In genomic region chr6:137768935-137769334, GRCh38 we compare ENCODE assay signal across 23 cellular contexts.
DNase-seq lines count a peak whose midpoint lies in the region; ATAC-seq and TF ChIP-seq lines count a peak whose summit lies in the region.
"Had no signal": no experiment of that assay in that cellular context is flagged by ENCODE, and none has a peak within 500 bp of the region (broad histone marks: within the 10 kb centered on the region; RNA-seq: fewer than 3 reads in every experiment).

No MANE protein-coding gene starts in this region.

- TF ChIP-seq CTCF in CD4-positive, alpha-beta T cell (IDR thresholded peaks at IDR 0.05): no peak
- TF ChIP-seq CTCF in OCI-LY3 (IDR thresholded peaks at IDR 0.05; ENCODE audit: low read depth, low read length) (no peak), epithelial cell of esophagus (IDR thresholded peaks at IDR 0.05; ENCODE audit: insufficient read depth, low read depth, low read length, missing control alignments) (no peak)

- POLR2A ChIA-PET in CD4-positive, alpha-beta T cell (lab: Charles Lee): no interaction called here

- H3K79me2 ChIP-seq in ACC112 (ENCODE audit: control insufficient read depth, insufficient read depth, low read length, unreplicated experiment) (no peaks in the 10 kb centered on the region), OCI-LY3 (ENCODE audit: low read length) (no peaks in the 10 kb centered on the region)

- no peaks in the 10 kb centered on the region for H3K9me3 Mint-ChIP-seq in CD4-positive, alpha-beta T cell

- H3K27me3 Mint-ChIP-seq in CD4-positive, alpha-beta T cell: no peaks in the 10 kb centered on the region

- no peak overlapping the region for H3K9ac ChIP-seq in OCI-LY3 (ENCODE audit: low read length)

- no peaks in the 10 kb centered on the region for H3K36me3 Mint-ChIP-seq in CD4-positive, alpha-beta T cell (ENCODE audit: low read depth)
- H3K36me3 Mint-ChIP-seq: mesothelial cell of epicardium had no signal

- ATAC-seq in CD4-positive, alpha-beta T cell (ENCODE audit: poor library complexity): no peak
- ATAC-seq: HCT116 had no signal

- H3K4me3 ChIP-seq in ACC112 (ENCODE audit: low read depth, low read length) (no peak overlapping the region), OCI-LY3 (ENCODE audit: low read length) (no peak overlapping the region), epithelial cell of esophagus (ENCODE audit: low read length) (no peak overlapping the region)
- H3K4me3 ChIP-seq: skin epidermis, tibial nerve had no signal

- no peaks in the 10 kb centered on the region for H3K27me3 ChIP-seq in ACC112 (ENCODE audit: insufficient read depth, low read length)
- H3K27me3 ChIP-seq in CD4-positive, alpha-beta T cell (ENCODE audit: control insufficient read depth, insufficient read depth, low read length): no peaks in the 10 kb centered on the region
- no peaks in the 10 kb centered on the region for H3K27me3 ChIP-seq in OCI-LY3 (ENCODE audit: low read depth, low read length)
- H3K27me3 ChIP-seq: tibial nerve had no signal

- intact Hi-C loops in CD4-positive, alpha-beta T cell (cut with DNase I, micrococcal nuclease): loop anchor here in 1 of 2 experiments (5.0 kb wide), 1 partner anchor 42 kb away; no protein-coding TSS in a partner anchor

- H3K27ac ChIP-seq in ACC112 (ENCODE audit: low read depth, low read length) (peak overlapping the region; percentile 89), OCI-LY3 (ENCODE audit: low read length) (no peak overlapping the region)
- H3K27ac ChIP-seq in CD4-positive, alpha-beta T cell (ENCODE audit: low read depth, low read length): no peak overlapping the region
- H3K27ac ChIP-seq: tibial nerve, VCaP had no signal

- H4K20me1 ChIP-seq in OCI-LY3 (ENCODE audit: insufficient read depth, low read length): no peaks in the 10 kb centered on the region

- H3K4me1 ChIP-seq in ACC112 (ENCODE audit: control insufficient read depth, insufficient read depth, low read length, unreplicated experiment) (peaks cover 44% of the 10 kb centered on the region), OCI-LY3 (ENCODE audit: low read length) (peaks cover 25% of the 10 kb centered on the region)
- H3K4me1 ChIP-seq: tibial nerve had no signal

- peak overlapping the region; percentile 70 for H3K4me2 ChIP-seq in OCI-LY3 (ENCODE audit: low read length)

- H2AFZ ChIP-seq in ACC112 (ENCODE audit: low read length, unreplicated experiment) (no peak overlapping the region), OCI-LY3 (ENCODE audit: low read depth, low read length) (no peak overlapping the region)

- CTCF ChIA-PET in CD4-positive, alpha-beta T cell (lab: Charles Lee): no interaction called here

- no peaks in the 10 kb centered on the region for H3K36me3 ChIP-seq in ACC112 (ENCODE audit: insufficient read depth, low read length)
- no peaks in the 10 kb centered on the region for H3K36me3 ChIP-seq in OCI-LY3 (replicated peaks; ENCODE audit: low read depth, low read length)
- H3K36me3 ChIP-seq: tibial nerve had no signal

- peaks cover 26% of the 10 kb centered on the region for H3K4me1 Mint-ChIP-seq in CD4-positive, alpha-beta T cell (ENCODE audit: low read depth)
- H3K4me1 Mint-ChIP-seq: nephron had no signal

- no peaks in the 10 kb centered on the region for H3K9me3 ChIP-seq in CD4-positive, alpha-beta T cell (ENCODE audit: control insufficient read depth, low read length)
- no peaks in the 10 kb centered on the region for H3K9me3 ChIP-seq in OCI-LY3 (ENCODE audit: insufficient read depth, low read length)

- H3K27ac Mint-ChIP-seq in CD4-positive, alpha-beta T cell: peak overlapping the region; percentile 73
- H3K27ac Mint-ChIP-seq: mesothelial cell of epicardium, nephron, progenitor cell of endocrine pancreas had no signal

- no peak overlapping the region for H3K4me3 Mint-ChIP-seq in CD4-positive, alpha-beta T cell
- H3K4me3 Mint-ChIP-seq: mesothelial cell of epicardium, nephron had no signal

- no peak for DNase-seq in CD4-positive, alpha-beta T cell
- DNase-seq in epithelial cell of esophagus (ENCODE audit: low read depth) (peak; percentile 76), NCI-H1930 (lab: John Stamatoyannopoulos, UW) (no peak), mesenteric fat pad (ENCODE audit: low spot score) (no peak), NCI-H526 (lab: John Stamatoyannopoulos, UW) (no peak)
- no peak for DNase-seq in central memory CD4-positive, alpha-beta T cell
- DNase-seq: activated naive CD4-positive, alpha-beta T cell treated with Interleukin-2 at 50 U/mL for 16 hours; activated T-cell treated with anti-CD3 and anti-CD28 coated beads for 4 hours; effector CD8-positive, alpha-beta T cell; NCI-H1694; NCI-H748 treated with DMSO at 0.1 percent for 48 hours; SHP77 treated with DMSO at 0.1 percent for 48 hours; stimulated activated CD4-positive, alpha-beta T cell treated with anti-CD3 and anti-CD28 coated beads, Interleukin-4, amount 100 ng/mL, for 1 hour; stimulated activated naive CD8-positive, alpha-beta T cell treated with anti-CD3 and anti-CD28 coated beads, Interleukin-15, Interleukin-2, amounts not matched to agents 100 U/mL and 50 U/mL, for 24 hours had no signal
